Comparison of ENCODE assay signal across 17 cellular contexts in genomic region chr16:10368984-10369551, GRCh38. TPM values are rescaled to one million over a fixed set of nuclear protein-coding genes. Genes with fewer than 3 reads are reported as not detected.
DNase-seq lines count a peak whose midpoint lies in the region; ATAC-seq and TF ChIP-seq lines count a peak whose summit lies in the region.
"Had no signal": no experiment of that assay in that cellular context is flagged by ENCODE, and none has a peak within 500 bp of the region (broad histone marks: within the 10 kb centered on the region; RNA-seq: fewer than 3 reads in every experiment).

No MANE protein-coding gene starts in this region.

- H3K36me3 ChIP-seq in hepatocyte (replicated peaks; ENCODE audit: insufficient read depth, low read depth), result no peaks in the 10 kb centered on the region
- H3K36me3 ChIP-seq: BE2C, heart left ventricle had no signal

- no peak overlapping the region for H3K4me3 ChIP-seq in hepatocyte
- H3K4me3 ChIP-seq: heart left ventricle had no signal

- ATAC-seq in GM19467 (IDR thresholded peaks at IDR 0.05; ENCODE audit: unreplicated experiment) (no peak), HG02970 (IDR thresholded peaks at IDR 0.05; ENCODE audit: low FRiP score, unreplicated experiment) (no peak)
- ATAC-seq: activated T-cell treated with anti-CD3 and anti-CD28 coated beads, Interleukin-2, amount 50 U/mL, for 72 hours; heart left ventricle; stimulated activated naive B cell treated with anti-CD40 and anti-IgM and Interleukin-4, amounts not matched to agents 10 μg/mL and 1 μg/mL and 100 μg/mL, for 72 hours had no signal

- no peak overlapping the region for H3K27ac ChIP-seq in hepatocyte
- H3K27ac ChIP-seq: heart left ventricle had no signal

- no peaks in the 10 kb centered on the region for H3K27me3 Mint-ChIP-seq in activated naive CD8-positive, alpha-beta T cell treated with anti-CD3 and anti-CD28 coated beads for 36 hours
- H3K27me3 Mint-ChIP-seq: stimulated activated naive B cell treated with anti-CD40 and anti-IgM and Interleukin-4, amounts not matched to agents 10 μg/mL and 1 μg/mL and 100 μg/mL, for 72 hours had no signal

- H3K79me2 ChIP-seq in hepatocyte, result no peaks in the 10 kb centered on the region

- no peaks in the 10 kb centered on the region for H3K9me2 ChIP-seq in hepatocyte (replicated peaks; ENCODE audit: insufficient read depth)

- H3K27ac Mint-ChIP-seq in activated naive CD8-positive, alpha-beta T cell treated with anti-CD3 and anti-CD28 coated beads for 36 hours, result no peak overlapping the region
- H3K27ac Mint-ChIP-seq: activated T-cell treated with anti-CD3 and anti-CD28 coated beads, Interleukin-2, amount 50 U/mL, for 72 hours; stimulated activated naive B cell treated with anti-CD40 and anti-IgM and Interleukin-4, amounts not matched to agents 10 μg/mL and 1 μg/mL and 100 μg/mL, for 72 hours had no signal

- H3K4me1 ChIP-seq in hepatocyte (ENCODE audit: insufficient read depth), result no peaks in the 10 kb centered on the region
- H3K4me1 ChIP-seq: BE2C, heart left ventricle had no signal

- H3K4me2 ChIP-seq in hepatocyte, result no peak overlapping the region

- no peak overlapping the region for H3K4me3 Mint-ChIP-seq in activated naive CD8-positive, alpha-beta T cell treated with anti-CD3 and anti-CD28 coated beads for 36 hours
- H3K4me3 Mint-ChIP-seq: activated T-cell treated with anti-CD3 and anti-CD28 coated beads, Interleukin-2, amount 50 U/mL, for 72 hours; stimulated activated naive B cell treated with anti-CD40 and anti-IgM and Interleukin-4, amounts not matched to agents 10 μg/mL and 1 μg/mL and 100 μg/mL, for 72 hours had no signal

- no peak for TF ChIP-seq CTCF in hepatocyte (IDR thresholded peaks at IDR 0.05; ENCODE audit: poor library complexity)

- H2AFZ ChIP-seq in hepatocyte, result no peak overlapping the region

- H3K9me3 ChIP-seq in hepatocyte (ENCODE audit: low read depth), result no peaks in the 10 kb centered on the region
- H3K9me3 ChIP-seq: BE2C had no signal

- H3K9me3 Mint-ChIP-seq in activated naive CD8-positive, alpha-beta T cell treated with anti-CD3 and anti-CD28 coated beads for 36 hours, result peaks cover 8% of the 10 kb centered on the region
- H3K9me3 Mint-ChIP-seq: activated T-cell treated with anti-CD3 and anti-CD28 coated beads, Interleukin-2, amount 50 U/mL, for 72 hours had no signal

- in situ Hi-C loops in Caki2 (cut with HindIII; ENCODE audit: low pct_unique_long_range_greater_than_20kb, low sequenced_read_pairs), result no loop called here

- peak; percentile 65 for DNase-seq in Caki2 (ENCODE audit: low read depth)
- peak; percentile 11 for DNase-seq in HK-2 (ENCODE audit: unreplicated experiment)
- DNase-seq in astrocyte of the hippocampus (ENCODE audit: low read depth, low spot score), result peak; percentile 36
- DNase-seq in kidney tubule cell (ENCODE audit: low spot score), result peak; percentile 75
- DNase-seq in activated naive CD8-positive, alpha-beta T cell treated with anti-CD3 and anti-CD28 coated beads for 36 hours, result no peak
- no peak for DNase-seq in hepatocyte (ENCODE audit: low spot score)
- DNase-seq: activated T-cell treated with anti-CD3 and anti-CD28 coated beads, Interleukin-2, amount 50 U/mL, for 72 hours; BE2C; GF-D8; heart left ventricle; midbrain; NCI-H1105 treated with DMSO at 0.1 percent for 48 hours; NCI-H524 treated with DMSO at 0.1 percent for 48 hours; stimulated activated CD4-positive, alpha-beta T cell treated with anti-CD3 and anti-CD28 coated beads, Interleukin-1b, Interleukin-23, amount 100 ng/mL, for 48 hours; stimulated activated naive B cell treated with anti-CD40 and anti-IgM and Interleukin-4, amounts not matched to agents 10 μg/mL and 1 μg/mL and 100 μg/mL, for 72 hours had no signal

- WGBS in hepatocyte (ENCODE audit: low lambda C conversion rate, missing lambda C conversion rate), result 76% methylated on average over 2 of the region's 2 CpGs

- H3K27me3 ChIP-seq in hepatocyte, result no peaks in the 10 kb centered on the region
- H3K27me3 ChIP-seq: BE2C, heart left ventricle had no signal

- peaks cover 2% of the 10 kb centered on the region for H3K4me1 Mint-ChIP-seq in activated naive CD8-positive, alpha-beta T cell treated with anti-CD3 and anti-CD28 coated beads for 36 hours

- no peaks in the 10 kb centered on the region for H3K36me3 Mint-ChIP-seq in activated naive CD8-positive, alpha-beta T cell treated with anti-CD3 and anti-CD28 coated beads for 36 hours

- H4K20me1 ChIP-seq in hepatocyte (ENCODE audit: insufficient read depth, poor library complexity, severe bottlenecking), result no peaks in the 10 kb centered on the region

RNA-seq across cellular contexts. Expression of gene ATF7IP2, which starts 16.8 kb away (rescaled TPM):
- total RNA-seq in Caki2 (2014; rRNA removed; shearing (Covaris generic); ENCODE audit: low replicate concordance), result 9.3 and 12.9 TPM in 2 replicates
- total RNA-seq in activated naive CD8-positive, alpha-beta T cell treated with anti-CD3 and anti-CD28 coated beads for 36 hours, result 10 to 100 TPM; 19.4 to 20.3 TPM
- 54.5 and 68.7 TPM in 2 replicates for total RNA-seq in hepatocyte
- polyA plus RNA-seq in hepatocyte, result 49.1 and 58.3 TPM in 2 replicates

Comparison
In these comparisons a context has a peak if more than half of its experiments do, and no peak if none do; other contexts are left out.
1. DNase-seq: peak in Caki2 (single experiment), HK-2 (single experiment), astrocyte of the hippocampus (single experiment) and kidney tubule cell (single experiment); none in activated naive CD8-positive, alpha-beta T cell treated with anti-CD3 and anti-CD28 coated beads for 36 hours (single experiment) and hepatocyte (single experiment).